Comparison of ENCODE assay signal across 19 cellular contexts in the genomic region with DNA sequence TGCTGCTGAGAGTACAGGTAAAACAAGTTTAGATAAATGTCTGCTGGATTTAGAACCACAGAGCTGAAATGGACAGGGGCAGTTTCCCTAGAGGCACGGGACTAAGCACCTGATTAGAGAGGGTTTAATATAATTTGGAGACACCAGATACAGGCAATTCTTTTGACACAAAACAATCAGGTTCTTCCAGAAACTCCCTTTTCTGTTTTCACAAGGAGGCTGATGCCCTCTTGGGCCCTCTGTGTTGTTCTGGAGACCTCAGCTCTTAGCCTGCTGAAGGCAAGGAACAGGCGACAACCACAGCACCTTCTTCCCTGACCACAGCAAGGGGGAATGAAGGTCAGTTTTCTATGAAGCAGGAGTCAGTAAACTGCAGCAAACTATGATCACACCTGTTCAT.
"Had no signal": no experiment of that assay in that cellular context is flagged by ENCODE, and none has a peak within 500 bp of the region (broad histone marks: within the 10 kb centered on the region; RNA-seq: fewer than 3 reads in every experiment).

No MANE protein-coding gene starts in this region.

- H3K9me3 Mint-ChIP-seq: natural killer cell had no signal

- H3K4me3 Mint-ChIP-seq: memory B cell, natural killer cell had no signal

- H3K4me1 ChIP-seq: adrenal gland, gastrocnemius medialis, psoas muscle had no signal

- H3K27ac ChIP-seq: adrenal gland, gastrocnemius medialis, heart right ventricle, left lung, psoas muscle, SJSA1, thoracic aorta, WERI-Rb-1 had no signal

- H3K9me3 ChIP-seq: adrenal gland, gastrocnemius medialis, heart right ventricle, left lung, psoas muscle, SJSA1, thoracic aorta had no signal

- H3K36me3 ChIP-seq: adrenal gland, gastrocnemius medialis, heart right ventricle, left lung, SJSA1, thoracic aorta, WERI-Rb-1 had no signal

- H3K4me3 ChIP-seq: adrenal gland, gastrocnemius medialis, heart right ventricle, left lung, psoas muscle, SJSA1, thoracic aorta had no signal

- H3K36me3 Mint-ChIP-seq: natural killer cell had no signal

- H3K27me3 ChIP-seq: adrenal gland, gastrocnemius medialis, heart right ventricle, left lung, SJSA1 had no signal

- DNase-seq: activated CD4-positive, alpha-beta T cell treated with anti-CD3 and anti-CD28 coated beads for 48 hours; adrenal gland; cortex of kidney; effector CD8-positive, alpha-beta T cell; gastrocnemius medialis; heart right ventricle; islet precursor cell; left lung; natural killer cell; nucleus accumbens; psoas muscle; stimulated activated CD4-positive, alpha-beta T cell treated with anti-CD3 and anti-CD28 coated beads, Interleukin-2, amount 100 ng/mL, for 24 hours; stimulated activated naive CD8-positive, alpha-beta T cell treated with anti-CD3 and anti-CD28 coated beads, Interleukin-15, amount 100 ng/mL, for 72 hours; T-helper 9 cell; WERI-Rb-1 had no signal

- H3K4me1 Mint-ChIP-seq: memory B cell had no signal

- H3K27ac Mint-ChIP-seq: memory B cell, natural killer cell had no signal

- ATAC-seq: gastrocnemius medialis; heart right ventricle; left lung; natural killer cell; psoas muscle; sciatic nerve; stimulated activated naive CD8-positive, alpha-beta T cell treated with anti-CD3 and anti-CD28 coated beads, Interleukin-15, amount 100 ng/mL, for 72 hours had no signal
